ENCODE assay signal across 15 cellular contexts in genomic region chr2:11492720-11493119, GRCh38. TPM values are rescaled to one million over a fixed set of nuclear protein-coding genes. Genes with fewer than 3 reads are reported as not detected.
DNase-seq lines count a peak whose midpoint lies in the region; ATAC-seq and TF ChIP-seq lines count a peak whose summit lies in the region.
"Had no signal": no experiment of that assay in that cellular context is flagged by ENCODE, and none has a peak within 500 bp of the region (broad histone marks: within the 10 kb centered on the region; RNA-seq: fewer than 3 reads in every experiment).

No MANE protein-coding gene starts in this region.

- no peak overlapping the region for H3K27ac ChIP-seq in neuronal stem cell (replicated peaks; ENCODE audit: low read length)
- H3K27ac ChIP-seq: 22Rv1; BLaER1 treated with 17β-estradiol and CSF1 and Interleukin-3, amounts not matched to agents 10 nM and 100 nM had no signal

- H2BK15ac ChIP-seq in neuronal stem cell (ENCODE audit: low read length) = no peak overlapping the region

- no peak overlapping the region for H3K4me2 ChIP-seq in neuronal stem cell (ENCODE audit: insufficient read depth, low read length, poor library complexity, severe bottlenecking)
- H3K4me2 ChIP-seq: BLaER1 treated with 17β-estradiol and CSF1 and Interleukin-3, amounts not matched to agents 10 nM and 100 nM had no signal

- no peak overlapping the region for H2AFZ ChIP-seq in neuronal stem cell (ENCODE audit: low read length)

- no peaks in the 10 kb centered on the region for H3K27me3 ChIP-seq in neuronal stem cell (ENCODE audit: control insufficient read depth in 3 of 3, insufficient read depth in 3 of 3, low read depth in 1 of 3, low read length in 3 of 3)
- H3K27me3 ChIP-seq: BLaER1 treated with 17β-estradiol and CSF1 and Interleukin-3, amounts not matched to agents 10 nM and 100 nM had no signal

- H3K79me1 ChIP-seq in neuronal stem cell (ENCODE audit: low read depth, low read length) = peaks cover 9% of the 10 kb centered on the region

- peaks cover 2 to 58% of the 10 kb centered on the region in 2 donors for H3K9me3 ChIP-seq in neuronal stem cell (replicated peaks in 1 of 2; ENCODE audit: control insufficient read depth in 2 of 2, insufficient read depth in 1 of 2, low read depth in 1 of 2, low read length in 2 of 2)

- DNase-seq in NCI-H82 (lab: John Stamatoyannopoulos, UW) (peak; percentile 12), NCI-H82 treated with DMSO at 0.1 percent for 48 hours (lab: John Stamatoyannopoulos, UW; ENCODE audit: unreplicated experiment) (no peak), islet precursor cell (peak; percentile 32), neuronal stem cell (ENCODE audit: low spot score) (no peak), cerebellar cortex (ENCODE audit: low spot score) (no peak), NCI-H1048 (lab: John Stamatoyannopoulos, UW) (no peak)
- DNase-seq: AML-193; CD4-positive, CD25-positive, alpha-beta regulatory T cell; DMS53 had no signal

- H3K4ac ChIP-seq in neuronal stem cell (ENCODE audit: low read length) = no peak overlapping the region

- peaks cover 20 to 29% of the 10 kb centered on the region in 2 donors for H3K4me1 ChIP-seq in neuronal stem cell (ENCODE audit: control insufficient read depth in 2 of 2, insufficient read depth in 1 of 2, low read depth in 1 of 2, low read length in 2 of 2)
- H3K4me1 ChIP-seq: BLaER1 treated with 17β-estradiol and CSF1 and Interleukin-3, amounts not matched to agents 10 nM and 100 nM; HAP-1 had no signal

- peak overlapping the region; percentile 45 for H3K23ac ChIP-seq in neuronal stem cell (ENCODE audit: low read depth, low read length, poor library complexity)

- no peak overlapping the region for H3K4me3 ChIP-seq in neuronal stem cell (ENCODE audit: low read length in 2 of 2)
- H3K4me3 ChIP-seq: BLaER1 treated with 17β-estradiol and CSF1 and Interleukin-3, amounts not matched to agents 10 nM and 100 nM; GM12878; HAP-1 had no signal

- H4K91ac ChIP-seq in neuronal stem cell (ENCODE audit: low read depth, low read length, poor library complexity) = no peak overlapping the region

- WGBS in neuronal stem cell (ENCODE audit: extremely low coverage in 2 of 2, insufficient read length in 2 of 2, insufficient replicate concordance in 1 of 2), 2 donors = no CpG with 5 or more reads among the region's 1 CpG

- H4K8ac ChIP-seq in neuronal stem cell (ENCODE audit: low read depth, low read length) = no peak overlapping the region

- no peak overlapping the region for H3K18ac ChIP-seq in neuronal stem cell (ENCODE audit: low read length)

- no peak overlapping the region for H3K9ac ChIP-seq in neuronal stem cell (ENCODE audit: low read depth, low read length, poor library complexity)
- H3K9ac ChIP-seq: BLaER1 treated with 17β-estradiol and CSF1 and Interleukin-3, amounts not matched to agents 10 nM and 100 nM had no signal

- H2AK5ac ChIP-seq in neuronal stem cell (ENCODE audit: low read depth, low read length) = no peak overlapping the region

- H2BK5ac ChIP-seq in neuronal stem cell (ENCODE audit: low read length) = peak overlapping the region; percentile 10

- H3K14ac ChIP-seq in neuronal stem cell (ENCODE audit: low read length) = no peak overlapping the region

- H2BK12ac ChIP-seq in neuronal stem cell (ENCODE audit: low read length) = no peak overlapping the region

- ATAC-seq in SK-N-SH treated with all-trans-retinoic acid at 6 μM for 48 hours (peak; percentile 40; the same call in 1 of the 3 replicates), HG02852 (IDR thresholded peaks at IDR 0.05; ENCODE audit: unreplicated experiment) (no peak)
- ATAC-seq: GM12878 had no signal

- no peak overlapping the region for H2BK120ac ChIP-seq in neuronal stem cell (ENCODE audit: low read depth, low read length)

- peaks cover 0 to 54% of the 10 kb centered on the region in 2 donors for H3K36me3 ChIP-seq in neuronal stem cell (replicated peaks in 1 of 2; ENCODE audit: control insufficient read depth in 2 of 2, insufficient read depth in 2 of 2, low read length in 2 of 2)
- H3K36me3 ChIP-seq: BLaER1 treated with 17β-estradiol and CSF1 and Interleukin-3, amounts not matched to agents 10 nM and 100 nM; HAP-1 had no signal

TF ChIP-seq in SK-N-SH treated with all-trans-retinoic acid at 6 μM for 48 hours, 23 proteins besides CTCF, POLR2A, EP300 and RAD21:
- TF ChIP-seq RARB (CRISPR knock-in tag; IDR thresholded peaks at IDR 0.05) = no peak
- TF ChIP-seq SNAI2 (CRISPR knock-in tag; IDR thresholded peaks at IDR 0.05) = no peak
- TF ChIP-seq ZC3H10 (CRISPR knock-in tag; IDR thresholded peaks at IDR 0.05) = no peak
- TF ChIP-seq BACH2 (CRISPR knock-in tag; IDR thresholded peaks at IDR 0.05; ENCODE audit: borderline replicate concordance) = no peak
- TF ChIP-seq GLIS3 (CRISPR knock-in tag; IDR thresholded peaks at IDR 0.05) = no peak
- no peak for TF ChIP-seq CREB5 (CRISPR knock-in tag; IDR thresholded peaks at IDR 0.05; ENCODE audit: low read depth)
- TF ChIP-seq POU6F1 (CRISPR knock-in tag; IDR thresholded peaks at IDR 0.05; ENCODE audit: borderline replicate concordance, low read depth) = no peak
- TF ChIP-seq OSR1 (CRISPR knock-in tag; IDR thresholded peaks at IDR 0.05) = no peak
- TF ChIP-seq TCF4 (CRISPR knock-in tag; IDR thresholded peaks at IDR 0.05; ENCODE audit: borderline replicate concordance) = no peak
- TF ChIP-seq ZNF8 (CRISPR knock-in tag; IDR thresholded peaks at IDR 0.05) = no peak
- TF ChIP-seq ARNTL (CRISPR knock-in tag; IDR thresholded peaks at IDR 0.05; ENCODE audit: borderline replicate concordance, low read depth) = no peak
- no peak for TF ChIP-seq ESRRG (CRISPR knock-in tag; IDR thresholded peaks at IDR 0.05)
- TF ChIP-seq PPARA (CRISPR knock-in tag; IDR thresholded peaks at IDR 0.05; ENCODE audit: borderline replicate concordance) = no peak

RNA-seq across cellular contexts. Expression of gene E2F6, which starts 26.8 kb away (rescaled TPM):
- 16.2 TPM for polyA plus RNA-seq in neuronal stem cell (2013, experiment 1 of 2)
- 17.7 TPM for polyA plus RNA-seq in neuronal stem cell (2013, experiment 2 of 2)

RNA-seq across cellular contexts. Expression of gene GREB1, which starts 41.1 kb away (rescaled TPM):
- polyA plus RNA-seq in neuronal stem cell (2013, experiment 1 of 2) = 16.7 TPM
- polyA plus RNA-seq in neuronal stem cell (2013, experiment 2 of 2) = 16.9 TPM

Comparison
In these comparisons a context has a peak if more than half of its experiments do, and no peak if none do; other contexts are left out.
1. DNase-seq: peak in NCI-H82 (single experiment) and islet precursor cell (single experiment); none in NCI-H82 treated with DMSO at 0.1 percent for 48 hours (single experiment), neuronal stem cell (single experiment), cerebellar cortex (single experiment) and NCI-H1048 (single experiment).